In the genomic region with DNA sequence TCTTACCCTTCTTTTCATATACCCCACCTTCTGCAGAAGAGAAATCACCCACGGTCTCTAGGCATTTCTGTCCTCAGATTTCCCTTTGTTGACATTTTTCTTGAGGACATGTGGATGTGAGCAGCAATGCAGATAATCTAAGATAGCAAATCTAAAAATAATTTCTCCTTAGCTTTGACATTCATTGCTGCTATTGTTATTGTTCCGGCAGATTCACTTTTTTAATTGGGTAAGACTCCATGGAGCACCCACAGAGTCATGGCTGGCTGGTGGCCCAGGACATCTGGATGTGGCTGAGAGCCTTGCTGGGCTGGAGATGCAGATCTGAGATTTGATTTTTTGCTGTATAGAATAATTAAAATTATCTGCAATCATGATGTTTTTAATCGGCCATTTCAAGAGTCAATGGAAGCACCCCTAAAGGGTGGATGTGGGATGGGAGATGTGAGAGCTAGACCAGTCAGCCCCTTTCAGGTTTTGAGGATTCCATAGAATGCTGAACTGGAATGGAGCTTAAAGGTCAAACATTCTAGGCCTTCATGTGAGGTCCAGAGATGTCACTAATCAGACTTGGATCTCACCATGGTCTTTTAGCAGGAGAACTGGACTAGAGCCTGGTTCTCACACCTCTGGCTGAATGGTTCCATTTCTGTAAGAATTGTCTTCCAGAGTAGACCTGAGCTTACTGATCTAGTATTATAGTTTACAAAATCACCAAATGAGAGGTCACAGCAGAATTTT, we compare ENCODE assay signal across 1 cellular context.
TF ChIP-seq lines count a peak whose summit lies in the region.

No MANE protein-coding gene starts in this region.

TF ChIP-seq in K562, 482 proteins besides CTCF, POLR2A, EP300 and RAD21 (continued from another document):
- TF ChIP-seq UBTF (IDR thresholded peaks at IDR 0.05; ENCODE audit: borderline replicate concordance in 1 of 2, low read depth in 2 of 2, low read length in 2 of 2) (no peak), ZNF277 (CRISPR knock-in tag; IDR thresholded peaks at IDR 0.05; ENCODE audit: borderline replicate concordance) (no peak), ZNF124 (CRISPR knock-in tag; IDR thresholded peaks at IDR 0.05) (no peak), TBP (optimal IDR thresholded peaks at IDR 0.05; ENCODE audit: low read depth, low read length) (no peak), CTBP1 (IDR thresholded peaks at IDR 0.05; ENCODE audit: borderline replicate concordance) (no peak), ZNF586 (CRISPR knock-in tag; conservative IDR thresholded peaks at IDR 0.05) (no peak), RFX1 (IDR thresholded peaks at IDR 0.05) (no peak), BRF2 (IDR thresholded peaks at IDR 0.05; ENCODE audit: borderline replicate concordance, insufficient read depth, insufficient read length) (no peak), NCOA4 (IDR thresholded peaks at IDR 0.05; ENCODE audit: partially characterized antibody) (no peak), RNF2 (IDR thresholded peaks at IDR 0.05) (no peak), NCOA2 (IDR thresholded peaks at IDR 0.05; ENCODE audit: partially characterized antibody in 2 of 2) (no peak), ZFP91 (CRISPR knock-in tag; IDR thresholded peaks at IDR 0.05) (no peak)
- TF ChIP-seq, protein P1, sequence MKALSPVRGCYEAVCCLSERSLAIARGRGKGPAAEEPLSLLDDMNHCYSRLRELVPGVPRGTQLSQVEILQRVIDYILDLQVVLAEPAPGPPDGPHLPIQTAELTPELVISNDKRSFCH (CRISPR knock-in tag; IDR thresholded peaks at IDR 0.05), result no peak
- TF ChIP-seq, protein P1 (tag; IDR thresholded peaks at IDR 0.05), result no peak
